In the genomic region with DNA sequence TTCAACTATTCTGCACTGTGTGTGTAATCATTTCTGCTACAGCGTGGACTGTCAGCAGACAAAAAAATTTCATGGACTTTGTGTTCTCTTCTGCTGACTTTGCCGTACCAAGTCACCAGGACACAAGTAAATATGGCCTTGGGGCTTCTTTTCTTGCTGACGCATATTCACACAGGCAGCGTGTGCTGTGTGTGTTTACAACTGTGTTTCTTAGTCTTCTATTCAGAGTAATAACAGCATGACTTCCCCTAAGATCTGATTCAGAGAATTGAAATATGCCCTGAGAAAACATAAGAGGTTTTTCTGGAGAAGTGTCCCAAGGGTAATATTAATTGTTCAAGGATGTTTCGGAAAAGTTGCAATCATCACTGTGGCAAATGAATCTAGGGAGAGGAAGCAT, we compare ENCODE assay signal across 14 cellular contexts. TPM values are rescaled to one million over a fixed set of nuclear protein-coding genes. Genes with fewer than 3 reads are reported as not detected.
DNase-seq lines count a peak whose midpoint lies in the region; ATAC-seq, FAIRE-seq and TF ChIP-seq lines count a peak whose summit lies in the region.
"Had no signal": no experiment of that assay in that cellular context is flagged by ENCODE, and none has a peak within 500 bp of the region (broad histone marks: within the 10 kb centered on the region; RNA-seq: fewer than 3 reads in every experiment).

No MANE protein-coding gene starts in this region.

- H3K36me3 ChIP-seq in endothelial cell of umbilical vein (ENCODE audit: control insufficient read depth in 2 of 2, extremely low read depth in 1 of 2, insufficient read depth in 2 of 2, low read length in 2 of 2) (no peaks in the 10 kb centered on the region), Peyer's patch (no peaks in the 10 kb centered on the region)

- no peaks in the 10 kb centered on the region for H4K20me1 ChIP-seq in endothelial cell of umbilical vein (replicated peaks; ENCODE audit: control insufficient read depth, extremely low read depth, insufficient read depth, low read length)

- H3K27ac Mint-ChIP-seq in nephron = peak overlapping the region; percentile 19 to 22 (median 22)

- FAIRE-seq in A549 (lab: Jason Lieb, UNC) = no peak
- FAIRE-seq in endothelial cell of umbilical vein (lab: Jason Lieb, UNC) = no peak
- FAIRE-seq: urothelium cell line had no signal

- H3K27me3 ChIP-seq in endothelial cell of umbilical vein (ENCODE audit: control insufficient read depth in 2 of 2, insufficient read depth in 2 of 2, low read length in 2 of 2) (no peaks in the 10 kb centered on the region), Peyer's patch (no peaks in the 10 kb centered on the region)

- H3K27ac ChIP-seq in A549 (no peak overlapping the region; a peak in 1 of 6 replicates), endothelial cell of umbilical vein (ENCODE audit: insufficient read depth, low read depth, low read length) (no peak overlapping the region), Peyer's patch (no peak overlapping the region)
- H3K27ac ChIP-seq: GM23248 had no signal

- no peak overlapping the region for H3K4me3 Mint-ChIP-seq in nephron

- dilution Hi-C loops in endothelial cell of umbilical vein (cut with MboI; ENCODE audit: extremely low pct_ligation_motif_present, low sequenced_read_pairs) = no loop called here

- no peaks in the 10 kb centered on the region for H3K9me3 ChIP-seq in A549
- H3K9me3 ChIP-seq in endothelial cell of umbilical vein (replicated peaks; ENCODE audit: control insufficient read depth, insufficient read depth, low read length) = no peaks in the 10 kb centered on the region
- no peaks in the 10 kb centered on the region for H3K9me3 ChIP-seq in Peyer's patch

- DNase-seq in A549 (ENCODE audit: low read depth in 1 of 2, low spot score in 1 of 2) (peak in 1 of 2 experiments; percentile 21), LHCN-M2 (ENCODE audit: low read depth) (peak; percentile 58), endothelial cell of umbilical vein (ENCODE audit: low read depth, low spot score) (peak; percentile 30), mucosa of gallbladder (ENCODE audit: low spot score) (no peak), Peyer's patch (no peak)
- no peak for DNase-seq in activated CD4-positive, alpha-beta T cell treated with anti-CD3 and anti-CD28 coated beads for 4 hours
- DNase-seq: GM23248; NCI-H2081; occipital lobe; stimulated activated CD4-positive, alpha-beta T cell treated with anti-CD3 and anti-CD28 coated beads, Interleukin-1b, Interleukin-23, amount 100 ng/mL, for 48 hours; SW 1271 had no signal

- no peaks in the 10 kb centered on the region for H3K36me3 Mint-ChIP-seq in nephron (ENCODE audit: low read depth)

- no peaks in the 10 kb centered on the region for H3K4me1 ChIP-seq in A549
- H3K4me1 ChIP-seq in endothelial cell of umbilical vein (ENCODE audit: control insufficient read depth, extremely low read depth, insufficient read depth, low read length) = no peaks in the 10 kb centered on the region
- no peaks in the 10 kb centered on the region for H3K4me1 ChIP-seq in Peyer's patch

- no peak overlapping the region for H3K4me3 ChIP-seq in A549
- no peak overlapping the region for H3K4me3 ChIP-seq in endothelial cell of umbilical vein (replicated peaks in 1 of 3; ENCODE audit: insufficient read depth in 1 of 3, low read depth in 1 of 3, low read length in 3 of 3)
- no peak overlapping the region for H3K4me3 ChIP-seq in Peyer's patch
- H3K4me3 ChIP-seq: GM23248 had no signal

- H3K9me1 ChIP-seq in endothelial cell of umbilical vein (replicated peaks; ENCODE audit: control insufficient read depth, extremely low read depth, insufficient read depth, low read length) = no peaks in the 10 kb centered on the region

- TF ChIP-seq EP300 in A549 (IDR thresholded peaks at IDR 0.05) = no peak

- 0 out of 3 replicates have a peak overlapping the region, but pooled peaks have one; percentile 23 for H3K4me2 ChIP-seq in A549
- H3K4me2 ChIP-seq in endothelial cell of umbilical vein (ENCODE audit: insufficient read depth, low read length) = no peak overlapping the region

- no peak overlapping the region for H3K9ac ChIP-seq in endothelial cell of umbilical vein (replicated peaks; ENCODE audit: extremely low read depth, insufficient read depth, low read length)
- H3K9ac ChIP-seq: GM23248 had no signal

- ATAC-seq in A549 = no peak
- no peak for ATAC-seq in GM19397 (IDR thresholded peaks at IDR 0.05; ENCODE audit: unreplicated experiment)

- CTCF ChIA-PET in A549 (lab: Yijun Ruan, JAX) (no interaction called here), endothelial cell of umbilical vein (lab: Charles Lee) (no interaction called here)

- no TSS peak for BruUV-seq in endothelial cell of umbilical vein (replicated peaks; lab: Mats Ljungman, UMichigan)

- no peaks in the 10 kb centered on the region for H3K79me2 ChIP-seq in endothelial cell of umbilical vein (ENCODE audit: control insufficient read depth, insufficient read depth, low read length)

- H3K27me3 Mint-ChIP-seq in nephron (ENCODE audit: low read depth) = no peaks in the 10 kb centered on the region

- no peak for TF ChIP-seq POLR2A in A549 (IDR thresholded peaks at IDR 0.05; ENCODE audit: low read length)
- TF ChIP-seq POLR2A in endothelial cell of umbilical vein (IDR thresholded peaks at IDR 0.05; ENCODE audit: low read depth, low read length) = no peak
- no peak for TF ChIP-seq POLR2A in Peyer's patch (IDR thresholded peaks at IDR 0.05)

- H3K9me3 Mint-ChIP-seq in nephron = no peaks in the 10 kb centered on the region

- POLR2A ChIA-PET in A549 (lab: Yijun Ruan, JAX) = no interaction called here
- POLR2A ChIA-PET in endothelial cell of umbilical vein (lab: Charles Lee) = no interaction called here

- H2AFZ ChIP-seq in endothelial cell of umbilical vein (ENCODE audit: low read depth, low read length) = no peak overlapping the region
- H2AFZ ChIP-seq: GM23248 had no signal

- peaks cover 16% of the 10 kb centered on the region for H3K4me1 Mint-ChIP-seq in nephron

- WGBS in A549 (ENCODE audit: missing lambda C conversion rate) = 32% methylated on average over 5 of the region's 5 CpGs

- intact Hi-C loops in endothelial cell of umbilical vein (cut with micrococcal nuclease) = no loop called here

- TF ChIP-seq RAD21 in A549 (conservative IDR thresholded peaks at IDR 0.05 in 1 of 2, IDR thresholded peaks at IDR 0.05 in 1 of 2) = no peak

- TF ChIP-seq CTCF in A549 (IDR thresholded peaks at IDR 0.05) = no peak
- TF ChIP-seq CTCF in endothelial cell of umbilical vein (IDR thresholded peaks at IDR 0.05; ENCODE audit: extremely low read depth in 1 of 2, insufficient read depth in 1 of 2, low read depth in 1 of 2, low read length in 2 of 2) = no peak
- TF ChIP-seq CTCF in nephron (IDR thresholded peaks at IDR 0.05; ENCODE audit: unreplicated experiment in 3 of 3) = no peak
- TF ChIP-seq CTCF in Peyer's patch (IDR thresholded peaks at IDR 0.05) = no peak

TF ChIP-seq in A549, 52 proteins besides CTCF, POLR2A, EP300 and RAD21:
- TF ChIP-seq MYC (IDR thresholded peaks at IDR 0.05; ENCODE audit: borderline replicate concordance, low read length) (no peak), CHD4 (IDR thresholded peaks at IDR 0.05; ENCODE audit: borderline replicate concordance) (no peak), POLR2AphosphoS2 (conservative IDR thresholded peaks at IDR 0.05; ENCODE audit: low read length) (no peak), KDM5A (IDR thresholded peaks at IDR 0.05) (no peak)
- TF ChIP-seq, protein P1, sequence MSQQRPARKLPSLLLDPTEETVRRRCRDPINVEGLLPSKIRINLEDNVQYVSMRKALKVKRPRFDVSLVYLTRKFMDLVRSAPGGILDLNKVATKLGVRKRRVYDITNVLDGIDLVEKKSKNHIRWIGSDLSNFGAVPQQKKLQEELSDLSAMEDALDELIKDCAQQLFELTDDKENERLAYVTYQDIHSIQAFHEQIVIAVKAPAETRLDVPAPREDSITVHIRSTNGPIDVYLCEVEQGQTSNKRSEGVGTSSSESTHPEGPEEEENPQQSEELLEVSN (IDR thresholded peaks at IDR 0.05; ENCODE audit: borderline replicate concordance, low read depth) = no peak

TF ChIP-seq in endothelial cell of umbilical vein, 7 proteins besides CTCF, POLR2A, EP300 and RAD21:
- TF ChIP-seq MYC (IDR thresholded peaks at IDR 0.05; ENCODE audit: low read depth, low read length) = no peak
- no peak for TF ChIP-seq POLR2AphosphoS5 (IDR thresholded peaks at IDR 0.05; ENCODE audit: insufficient read depth, low read depth, low read length)
- TF ChIP-seq, protein P2, sequence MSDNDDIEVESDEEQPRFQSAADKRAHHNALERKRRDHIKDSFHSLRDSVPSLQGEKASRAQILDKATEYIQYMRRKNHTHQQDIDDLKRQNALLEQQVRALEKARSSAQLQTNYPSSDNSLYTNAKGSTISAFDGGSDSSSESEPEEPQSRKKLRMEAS (IDR thresholded peaks at IDR 0.05; ENCODE audit: insufficient read depth, insufficient read length) = no peak
- no peak for TF ChIP-seq EZH2 (IDR thresholded peaks at IDR 0.05; ENCODE audit: borderline replicate concordance, low read depth, low read length, severe bottlenecking)
- no peak for TF ChIP-seq JUN (IDR thresholded peaks at IDR 0.05; ENCODE audit: borderline replicate concordance, insufficient read depth, insufficient read length, low read depth)
- TF ChIP-seq GATA2 (IDR thresholded peaks at IDR 0.05; ENCODE audit: insufficient read depth, insufficient read length, low read depth, low read length) = no peak
- TF ChIP-seq FOS (IDR thresholded peaks at IDR 0.05; ENCODE audit: borderline replicate concordance, insufficient read depth, low read length) = no peak
TF ChIP-seq in endothelial cell of umbilical vein: peak in this region for 0.

RNA-seq across cellular contexts. Expression of a gene that starts 47.2 kb away (rescaled TPM):
- polyA plus RNA-seq in A549 (2011; rRNA removed) (not detected in 2 replicates), A549 (2017; fragmentation: RNase III; extraction: RNeasy Plus Mini Kit Qiagen cat#74134 plus additional on column Dnase treatment) (not detected in 3 replicates), endothelial cell of umbilical vein (3.1 and 4.0 TPM in 2 replicates)
- polyA plus RNA-seq in A549 (2012; cell fraction: cytosol; rRNA removed) = not detected in 2 replicates
- not detected in 2 replicates for polyA plus RNA-seq in A549 (2012; cell fraction: nucleus; rRNA removed)
- polyA minus RNA-seq in A549 (2011; rRNA and poly(A)+ RNA removed) = not detected in 2 replicates
- total RNA-seq in LHCN-M2 (2014; rRNA removed) (4.9 and 5.7 TPM in 2 replicates), endothelial cell of umbilical vein (4.5 and 12.5 TPM in 2 replicates), mucosa of gallbladder (0.32 TPM), Peyer's patch (1 to 10 TPM in 1 of 4 donors, under 1 TPM in 1, not detected in 2; 0.88 to 4.1 TPM)
- polyA plus RNA-seq in LHCN-M2 (2012) = 1.3 TPM
- polyA plus RNA-seq in endothelial cell of umbilical vein (2011; cell fraction: cytosol; rRNA removed) = 2.0 and 3.7 TPM in 2 replicates
- 40.9 and 51.1 TPM in 2 replicates for polyA plus RNA-seq in endothelial cell of umbilical vein (2011; cell fraction: nucleus; rRNA removed)
- 17.7 and 21.2 TPM in 2 replicates for polyA plus RNA-seq in endothelial cell of umbilical vein (2012)
- 4.1 and 8.1 TPM in 2 replicates for polyA minus RNA-seq in endothelial cell of umbilical vein
- polyA minus RNA-seq in endothelial cell of umbilical vein (2011; cell fraction: cytosol; rRNA and poly(A)+ RNA removed) = not detected
- 14.3 and 31.0 TPM in 2 replicates for polyA minus RNA-seq in endothelial cell of umbilical vein (2011; cell fraction: nucleus; rRNA and poly(A)+ RNA removed)

Comparison
In these comparisons a context has a peak if more than half of its experiments do, and no peak if none do; other contexts are left out.
1. DNase-seq: peak in LHCN-M2 (single experiment) and endothelial cell of umbilical vein (single experiment); none in activated CD4-positive, alpha-beta T cell treated with anti-CD3 and anti-CD28 coated beads for 4 hours (0 of 2), mucosa of gallbladder (single experiment) and Peyer's patch (0 of 3).